Comparison of ENCODE assay signal across 6 cellular contexts in the genomic region with DNA sequence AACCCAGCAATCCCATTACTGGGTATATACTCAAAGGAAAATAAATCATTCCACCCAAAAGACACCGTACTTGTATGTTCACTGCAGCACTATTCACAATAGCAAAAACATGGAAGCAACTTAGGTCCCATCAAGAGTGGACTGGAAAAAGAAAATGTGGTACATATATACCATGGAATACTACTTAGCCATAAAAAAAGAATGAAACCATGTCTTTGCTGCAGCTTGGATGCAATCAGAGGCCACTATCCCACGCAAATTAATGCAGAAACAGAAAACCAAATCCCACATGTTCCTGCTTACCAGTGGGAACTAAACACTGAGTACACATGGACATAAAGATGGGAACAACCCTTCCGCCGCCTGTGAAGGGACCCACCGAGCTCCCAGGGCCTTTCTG.
"Had no signal": no experiment of that assay in that cellular context is flagged by ENCODE, and none has a peak within 500 bp of the region (broad histone marks: within the 10 kb centered on the region; RNA-seq: fewer than 3 reads in every experiment).

No MANE protein-coding gene starts in this region.

- H3K27ac ChIP-seq: HL-60, KMS-11 had no signal

- H3K9ac ChIP-seq: KMS-11 had no signal

- ATAC-seq: HepG2, K562 had no signal

- H3K4me2 ChIP-seq: KMS-11 had no signal

- DNase-seq: KBM-7, KG1 had no signal

- FAIRE-seq: HepG2, K562 had no signal

- H3K4me3 ChIP-seq: K562 had no signal
